In the genomic region with DNA sequence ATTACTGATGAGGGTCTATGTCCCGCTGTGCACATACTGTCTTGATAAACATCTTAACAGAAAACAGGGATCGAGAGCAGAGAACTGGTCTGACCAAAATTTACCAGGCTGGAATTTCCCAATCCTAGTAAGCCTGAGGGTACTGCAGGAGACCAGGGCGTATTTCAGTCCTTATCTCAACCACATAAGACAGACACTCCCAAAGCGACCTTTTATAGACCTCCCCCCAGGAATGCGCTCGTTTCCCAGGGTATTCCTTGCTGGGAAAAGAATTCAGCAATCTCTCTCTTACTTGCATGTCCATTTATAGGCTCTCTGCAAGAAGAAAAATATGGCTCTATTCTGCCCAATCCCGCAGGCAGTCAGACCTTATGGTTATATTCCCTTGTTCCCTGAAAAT, we compare ENCODE assay signal across 7 cellular contexts. TPM values are rescaled to one million over a fixed set of nuclear protein-coding genes. Genes with fewer than 3 reads are reported as not detected.
DNase-seq lines count a peak whose midpoint lies in the region; ATAC-seq and TF ChIP-seq lines count a peak whose summit lies in the region.
"Not testable (repeated sequence)": the region's sequence is repeated elsewhere in the genome, so short reads cannot be mapped to it uniquely, and the experiment has no call there.

No MANE protein-coding gene starts in this region.

- not testable (repeated sequence) for TF ChIP-seq CTCF in HCT116 (IDR thresholded peaks at IDR 0.05 in 2 of 3, conservative IDR thresholded peaks at IDR 0.05 in 1 of 3; ENCODE audit: borderline replicate concordance in 1 of 3, insufficient read depth in 1 of 3, low read depth in 2 of 3, low read length in 2 of 3); WTC11 (IDR thresholded peaks at IDR 0.05); endodermal cell (conservative IDR thresholded peaks at IDR 0.05); neural crest cell (conservative IDR thresholded peaks at IDR 0.05)

- not testable (repeated sequence) for H3K4me3 Mint-ChIP-seq in WTC11, endodermal cell
- peak overlapping the region; percentile 60 for H3K4me3 Mint-ChIP-seq in neural crest cell

- not testable (repeated sequence) for H3K27ac Mint-ChIP-seq in WTC11; endodermal cell; neural crest cell (ENCODE audit: unreplicated experiment)

- H3K79me2 ChIP-seq in HCT116 (ENCODE audit: insufficient read depth, low read length): not testable (repeated sequence)

- peaks cover 43% of the 10 kb centered on the region for H3K9me3 Mint-ChIP-seq in WTC11
- peaks cover 38% of the 10 kb centered on the region for H3K9me3 Mint-ChIP-seq in endodermal cell
- not testable (repeated sequence) for H3K9me3 Mint-ChIP-seq in neural crest cell

- not testable (repeated sequence) for H3K4me1 Mint-ChIP-seq in WTC11, neural crest cell
- H3K4me1 Mint-ChIP-seq in endodermal cell: peaks cover 13% of the 10 kb centered on the region

- WGBS in endodermal cell (ENCODE audit: insufficient coverage in 1 of 2, insufficient read length in 1 of 2), 2 experiments: 76 to 92% methylated on average over 4 to 7 of the region's 7 CpGs

- POLR2A ChIA-PET in HCT116 (lab: Charles Lee): interaction anchor here (1.6 kb wide), 1 partner anchor 9 kb away, joined by 4 read pairs; a partner anchor contains a TSS
- POLR2A ChIA-PET in WTC11 (lab: Charles Lee): not testable (repeated sequence)

- intact Hi-C loops in HCT116 (cut with micrococcal nuclease): not testable (repeated sequence)

- not testable (repeated sequence) for H3K9ac ChIP-seq in HCT116 (ENCODE audit: low read length); endodermal cell (ENCODE audit: extremely low read depth, low read length, poor library complexity, severe bottlenecking)

- H4K20me1 ChIP-seq in HCT116 (ENCODE audit: insufficient read depth): peaks cover 11% of the 10 kb centered on the region; the same call in 1 of the 2 replicates

- not testable (repeated sequence) for H3K27me3 ChIP-seq in HCT116 (ENCODE audit: insufficient read depth, low read length); endodermal cell (ENCODE audit: control insufficient read depth, insufficient read depth, low read length, poor library complexity, severe bottlenecking)

- not testable (repeated sequence) for H3K9me3 ChIP-seq in HCT116 (ENCODE audit: control insufficient read depth in 1 of 2, insufficient read depth in 1 of 2, low read depth in 1 of 2, low read length in 2 of 2)
- H3K9me3 ChIP-seq in endodermal cell (ENCODE audit: control insufficient read depth, low read length): peaks cover 28% of the 10 kb centered on the region

- RAD21 ChIA-PET in HCT116 (lab: Charles Lee; ENCODE audit: low non-redundant PET in 1 of 2, low total read pairs in 2 of 2, uncharacterized antibody in 2 of 2, unreplicated experiment in 2 of 2): not testable (repeated sequence)

- H3K27ac ChIP-seq in HCT116 (ENCODE audit: low read depth, low read length); endodermal cell (ENCODE audit: low read depth, low read length): not testable (repeated sequence)

- TF ChIP-seq POLR2A in HCT116 (IDR thresholded peaks at IDR 0.05; ENCODE audit: borderline replicate concordance, extremely low read depth, insufficient read depth, insufficient read length): not testable (repeated sequence)

- CTCF ChIA-PET in HCT116 (lab: Charles Lee); WTC11 (lab: Charles Lee): not testable (repeated sequence)

- not testable (repeated sequence) for BruUV-seq in HCT116 (replicated peaks; lab: Mats Ljungman, UMichigan)

- H3K4me3 ChIP-seq in HCT116 (replicated peaks in 1 of 2; ENCODE audit: low read depth in 1 of 2, low read length in 2 of 2): not testable (repeated sequence)
- peak overlapping the region; percentile 49 for H3K4me3 ChIP-seq in endodermal cell (ENCODE audit: low read length)

- not testable (repeated sequence) for H3K36me3 ChIP-seq in HCT116 (ENCODE audit: control insufficient read depth in 1 of 2, insufficient read depth in 2 of 2, low read length in 2 of 2)
- H3K36me3 ChIP-seq in endodermal cell (ENCODE audit: control insufficient read depth, insufficient read depth, low read length): peaks cover 23% of the 10 kb centered on the region

- H3K36me3 Mint-ChIP-seq in WTC11: peaks cover 25% of the 10 kb centered on the region
- peaks cover 26% of the 10 kb centered on the region for H3K36me3 Mint-ChIP-seq in endodermal cell (ENCODE audit: low read depth)
- H3K36me3 Mint-ChIP-seq in neural crest cell (ENCODE audit: low read depth): peaks cover 24% of the 10 kb centered on the region

- H3K9me2 ChIP-seq in HCT116 (ENCODE audit: insufficient read depth): not testable (repeated sequence)

- H3K4me1 ChIP-seq in HCT116 (ENCODE audit: control insufficient read depth in 1 of 2, insufficient read depth in 2 of 2, low read length in 2 of 2); endodermal cell (ENCODE audit: control insufficient read depth, insufficient read depth, low read length): not testable (repeated sequence)

- not testable (repeated sequence) for ATAC-seq in HCT116, WTC11

- not testable (repeated sequence) for H3K4me2 ChIP-seq in HCT116 (ENCODE audit: low read length)

- TF ChIP-seq RAD21 in HCT116 (IDR thresholded peaks at IDR 0.05; ENCODE audit: low read depth): not testable (repeated sequence)

- H2AFZ ChIP-seq in HCT116 (ENCODE audit: low read depth, low read length, poor library complexity, severe bottlenecking): not testable (repeated sequence)

- DNase-seq in DMS 273 (lab: John Stamatoyannopoulos, UW; ENCODE audit: unreplicated experiment): peak; percentile 6
- not testable (repeated sequence) for DNase-seq in HCT116 (ENCODE audit: low read depth, low spot score); neural crest cell (ENCODE audit: low read depth, low spot score)
- peak; percentile 5 for DNase-seq in NCI-H748 (lab: John Stamatoyannopoulos, UW; ENCODE audit: unreplicated experiment)
- peak; percentile 50 for DNase-seq in WTC11 (ENCODE audit: low spot score)
- DNase-seq in endodermal cell: peak; percentile 83
- DNase-seq in iPS DF 19.7 (ENCODE audit: low read depth, low spot score): peak; percentile 25

- H3K27me3 Mint-ChIP-seq in WTC11 (ENCODE audit: low read depth); endodermal cell (ENCODE audit: insufficient read depth); neural crest cell (ENCODE audit: low read depth): not testable (repeated sequence)

TF ChIP-seq in HCT116, 20 proteins besides CTCF, POLR2A, EP300 and RAD21:
- TF ChIP-seq POLR2AphosphoS5 (IDR thresholded peaks at IDR 0.05; ENCODE audit: low read depth, low read length): 0 out of 2 replicates have a peak, but pooled peaks have one; percentile 18

TF ChIP-seq in WTC11, 78 proteins besides CTCF, POLR2A, EP300 and RAD21:
- 0 out of 2 replicates have a peak, but pooled peaks have one; percentile 50 for TF ChIP-seq TEAD4 (CRISPR knock-in tag; IDR thresholded peaks at IDR 0.05)
- TF ChIP-seq, protein P1, sequence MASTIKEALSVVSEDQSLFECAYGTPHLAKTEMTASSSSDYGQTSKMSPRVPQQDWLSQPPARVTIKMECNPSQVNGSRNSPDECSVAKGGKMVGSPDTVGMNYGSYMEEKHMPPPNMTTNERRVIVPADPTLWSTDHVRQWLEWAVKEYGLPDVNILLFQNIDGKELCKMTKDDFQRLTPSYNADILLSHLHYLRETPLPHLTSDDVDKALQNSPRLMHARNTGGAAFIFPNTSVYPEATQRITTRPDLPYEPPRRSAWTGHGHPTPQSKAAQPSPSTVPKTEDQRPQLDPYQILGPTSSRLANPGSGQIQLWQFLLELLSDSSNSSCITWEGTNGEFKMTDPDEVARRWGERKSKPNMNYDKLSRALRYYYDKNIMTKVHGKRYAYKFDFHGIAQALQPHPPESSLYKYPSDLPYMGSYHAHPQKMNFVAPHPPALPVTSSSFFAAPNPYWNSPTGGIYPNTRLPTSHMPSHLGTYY (CRISPR knock-in tag; IDR thresholded peaks at IDR 0.05): 0 out of 2 replicates have a peak, but pooled peaks have one; percentile 50
TF ChIP-seq in WTC11: peak in this region for 2; not testable (repeated sequence) for 76.

RNA-seq across cellular contexts. Expression of a gene that starts 8.8 kb away (rescaled TPM):
- 27.5 TPM for total RNA-seq in HCT116 (2021; ENCODE audit: unreplicated experiment)
- polyA plus RNA-seq in HCT116 (2012): 28.8 and 35.1 TPM in 2 replicates
- total RNA-seq in WTC11 (2021): 34.0 to 35.8 TPM (median 34.0 TPM) in 3 replicates
- 10 to 100 TPM; 34.6 to 44.4 TPM for total RNA-seq in endodermal cell
- 30.4 TPM for polyA plus RNA-seq in endodermal cell (2013, experiment 1 of 2)
- polyA plus RNA-seq in endodermal cell (2013, experiment 2 of 2): 37.5 TPM
- 35.0 and 39.1 TPM in 2 replicates for total RNA-seq in neural crest cell
